In genomic region chr7:101411477-101411954, GRCh38 we compare ENCODE assay signal across 1 cellular context.
TF ChIP-seq lines count a peak whose summit lies in the region.

No MANE protein-coding gene starts in this region.

TF ChIP-seq in HepG2, 621 proteins besides CTCF, POLR2A, EP300 and RAD21 (continued from another document and continues in another):
- TF ChIP-seq MLXIP (CRISPR knock-in tag; IDR thresholded peaks at IDR 0.05; ENCODE audit: borderline replicate concordance) (no peak), ZMYM4 (CRISPR knock-in tag; IDR thresholded peaks at IDR 0.05) (peak; percentile 4; the same call in 1 of the 2 replicates), MAFK (conservative IDR thresholded peaks at IDR 0.05 in 1 of 2, IDR thresholded peaks at IDR 0.05 in 1 of 2; ENCODE audit: low read length in 2 of 2) (no peak), KMT2B (CRISPR knock-in tag; IDR thresholded peaks at IDR 0.05) (no peak), STAT6 (CRISPR knock-in tag; IDR thresholded peaks at IDR 0.05; ENCODE audit: borderline replicate concordance) (no peak), SPEN (CRISPR knock-in tag; IDR thresholded peaks at IDR 0.05; ENCODE audit: low read depth) (no peak), RERE (CRISPR knock-in tag; IDR thresholded peaks at IDR 0.05; ENCODE audit: low read depth) (0 out of 2 replicates have a peak, but pooled peaks have one; percentile 11), ZNF530 (CRISPR knock-in tag; IDR thresholded peaks at IDR 0.05; ENCODE audit: low read depth) (no peak), ZNF275 (CRISPR knock-in tag; IDR thresholded peaks at IDR 0.05; ENCODE audit: borderline replicate concordance) (no peak), SKIL (CRISPR knock-in tag; IDR thresholded peaks at IDR 0.05; ENCODE audit: borderline replicate concordance) (no peak), NFIB (CRISPR knock-in tag; IDR thresholded peaks at IDR 0.05; ENCODE audit: borderline replicate concordance) (no peak), TERF1 (CRISPR knock-in tag; IDR thresholded peaks at IDR 0.05) (no peak), HOXA9 (CRISPR knock-in tag; IDR thresholded peaks at IDR 0.05; ENCODE audit: borderline replicate concordance) (no peak), KLF12 (CRISPR knock-in tag; IDR thresholded peaks at IDR 0.05; ENCODE audit: borderline replicate concordance) (no peak), ZNF34 (CRISPR knock-in tag; IDR thresholded peaks at IDR 0.05; ENCODE audit: borderline replicate concordance) (no peak), ZNF256 (CRISPR knock-in tag; conservative IDR thresholded peaks at IDR 0.05) (no peak), ZFP91 (CRISPR knock-in tag; IDR thresholded peaks at IDR 0.05; ENCODE audit: borderline replicate concordance) (0 out of 2 replicates have a peak, but pooled peaks have one; percentile 7), MYNN (CRISPR knock-in tag; IDR thresholded peaks at IDR 0.05; ENCODE audit: low read depth) (no peak), MXD4 (CRISPR knock-in tag; IDR thresholded peaks at IDR 0.05) (no peak), SOX6 (IDR thresholded peaks at IDR 0.05) (no peak), SOX6 (CRISPR knock-in tag; IDR thresholded peaks at IDR 0.05) (no peak), KDM1A (CRISPR knock-in tag; IDR thresholded peaks at IDR 0.05) (no peak), ZNF775 (CRISPR knock-in tag; IDR thresholded peaks at IDR 0.05; ENCODE audit: borderline replicate concordance) (no peak), TSC22D2 (CRISPR knock-in tag; IDR thresholded peaks at IDR 0.05; ENCODE audit: borderline replicate concordance) (no peak), ZNF687 (CRISPR knock-in tag; IDR thresholded peaks at IDR 0.05) (peak; percentile 2; the same call in 1 of the 2 replicates), ZFP1 (CRISPR knock-in tag; IDR thresholded peaks at IDR 0.05) (no peak), RXRB (CRISPR knock-in tag; IDR thresholded peaks at IDR 0.05; ENCODE audit: borderline replicate concordance) (no peak), BCL3 (CRISPR knock-in tag; IDR thresholded peaks at IDR 0.05) (no peak)
